ENCODE assay signal across 16 cellular contexts in the genomic region with DNA sequence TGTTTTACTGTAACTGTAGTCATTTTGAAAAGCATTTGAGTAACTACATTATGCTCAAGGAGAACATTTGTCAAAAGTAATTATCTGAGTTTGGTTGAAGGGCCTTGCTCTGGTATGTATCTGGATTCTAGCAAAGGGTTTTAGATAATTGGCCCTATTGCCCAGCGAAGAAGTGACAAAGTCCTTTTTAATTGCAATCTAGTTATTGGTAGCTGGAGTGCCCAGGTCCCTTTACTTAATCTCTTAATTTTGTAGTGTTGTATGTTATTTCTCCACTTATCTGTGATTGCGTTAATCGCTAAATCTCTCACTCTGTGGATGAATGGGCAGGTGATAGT. TPM values are rescaled to one million over a fixed set of nuclear protein-coding genes. Genes with fewer than 3 reads are reported as not detected.
DNase-seq lines count a peak whose midpoint lies in the region; ATAC-seq and TF ChIP-seq lines count a peak whose summit lies in the region.
"Had no signal": no experiment of that assay in that cellular context is flagged by ENCODE, and none has a peak within 500 bp of the region (broad histone marks: within the 10 kb centered on the region; RNA-seq: fewer than 3 reads in every experiment).

No MANE protein-coding gene starts in this region.

- H4K20me1 ChIP-seq in OCI-LY7 (ENCODE audit: insufficient read depth, low read length): no peaks in the 10 kb centered on the region

- peak overlapping the region; percentile 73; the same call in 1 of the 2 replicates for H3K4me3 ChIP-seq in HUES6 (ENCODE audit: low read depth, low read length)
- H3K4me3 ChIP-seq in OCI-LY7 (ENCODE audit: low read depth, low read length, poor library complexity, severe bottlenecking): peak overlapping the region; percentile 81
- peak overlapping the region; percentile 62 to 79 (median 69) for H3K4me3 ChIP-seq in stomach

- TF ChIP-seq CTCF in OCI-LY7 (conservative IDR thresholded peaks at IDR 0.05; ENCODE audit: low read length) (no peak), stomach (IDR thresholded peaks at IDR 0.05) (no peak)

- no peaks in the 10 kb centered on the region; the same call in 1 of the 2 replicates for H3K79me2 ChIP-seq in OCI-LY7 (ENCODE audit: insufficient read depth, low read depth, low read length)

- no peaks in the 10 kb centered on the region for H3K36me3 ChIP-seq in HUES6 (ENCODE audit: control insufficient read depth, insufficient read depth, low read length)
- H3K36me3 ChIP-seq in OCI-LY7 (ENCODE audit: insufficient read depth, low read length): no peaks in the 10 kb centered on the region
- H3K36me3 ChIP-seq in stomach: no peaks in the 10 kb centered on the region
- H3K36me3 ChIP-seq: Peyer's patch had no signal

- H3K9me3 ChIP-seq in HUES6 (ENCODE audit: control insufficient read depth, insufficient read depth, low read depth, low read length) (no peaks in the 10 kb centered on the region), OCI-LY7 (ENCODE audit: low read length) (no peaks in the 10 kb centered on the region), stomach (no peaks in the 10 kb centered on the region)
- H3K9me3 ChIP-seq: Peyer's patch, psoas muscle had no signal

- intact Hi-C loops in OCI-LY7 (cut with micrococcal nuclease; ENCODE audit: unreplicated experiment): loop anchor here (5.0 kb wide), 1 partner anchor 92 kb away; no protein-coding TSS in a partner anchor
- intact Hi-C loops in stomach (cut with DNase I; ENCODE audit: low total_unique reads): no loop called here

- no TSS peak for BruUV-seq in OCI-LY7 (replicated peaks; lab: Mats Ljungman, UMichigan)

- peaks cover 43% of the 10 kb centered on the region for H3K27me3 ChIP-seq in HUES6 (ENCODE audit: control insufficient read depth, insufficient read depth, low read length)
- peaks cover 0 to 13% (median 0%) of the 10 kb centered on the region in 3 donors for H3K27me3 ChIP-seq in stomach
- H3K27me3 ChIP-seq: Peyer's patch had no signal

- DNase-seq in OCI-LY7 (ENCODE audit: low spot score): no peak
- DNase-seq in left kidney (ENCODE audit: low read depth, low spot score): peak; percentile 22
- DNase-seq in stomach: no peak
- DNase-seq in Kasumi-1 (lab: John Stamatoyannopoulos, UW): no peak
- DNase-seq: activated CD4-positive, CD25-positive, alpha-beta regulatory T cell; CD4-positive, CD25-positive, alpha-beta regulatory T cell; KG1; NCI-H2081 treated with DMSO at 0.1 percent for 48 hours; Peyer's patch; psoas muscle; stimulated activated CD4-positive, alpha-beta T cell treated with anti-CD3 and anti-CD28 coated beads, Interleukin-4, amount 100 ng/mL, for 4 hours; T-helper 1 cell had no signal

- H3K4me1 ChIP-seq in HUES6 (ENCODE audit: control insufficient read depth, insufficient read depth, low read length) (peaks cover 14% of the 10 kb centered on the region), OCI-LY7 (ENCODE audit: insufficient read depth, low read length, poor library complexity, severe bottlenecking) (peaks cover 58% of the 10 kb centered on the region), stomach (peaks cover 3 to 46% (median 24%) of the 10 kb centered on the region in 4 donors)
- H3K4me1 ChIP-seq: Peyer's patch, psoas muscle had no signal

- no peak for ATAC-seq in HG02678 (IDR thresholded peaks at IDR 0.05; ENCODE audit: unreplicated experiment)
- ATAC-seq in GM21360 (IDR thresholded peaks at IDR 0.05; ENCODE audit: unreplicated experiment): no peak
- ATAC-seq: psoas muscle; stimulated activated memory B cell treated with anti-CD40 and anti-IgM and Interleukin-4, amounts not matched to agents 10 μg/mL and 1 μg/mL and 100 μg/mL, for 72 hours had no signal

- TF ChIP-seq EP300 in stomach (IDR thresholded peaks at IDR 0.05): no peak

- TF ChIP-seq POLR2A in stomach (IDR thresholded peaks at IDR 0.05): no peak

- H3K9ac ChIP-seq in HUES6 (ENCODE audit: low read length): no peak overlapping the region

- peak overlapping the region; percentile 76 for H3K4me2 ChIP-seq in OCI-LY7 (ENCODE audit: low read length)

- 33 to 47% (median 43%) methylated on average over 3 of the region's 3 CpGs for WGBS in stomach, 5 donors

- no peaks in the 10 kb centered on the region for H3K9me2 ChIP-seq in OCI-LY7 (ENCODE audit: insufficient read depth, low read length)

- H3K27ac ChIP-seq in HUES6 (ENCODE audit: low read depth, low read length) (no peak overlapping the region), OCI-LY7 (ENCODE audit: low read depth, low read length, poor library complexity, severe bottlenecking) (no peak overlapping the region), stomach (peak overlapping the region; percentile 41 to 94 (median 89))
- H3K27ac ChIP-seq: psoas muscle had no signal

- POLR2A ChIA-PET in OCI-LY7 (lab: Charles Lee): no interaction called here

- H2AFZ ChIP-seq in OCI-LY7 (ENCODE audit: low read length): no peak overlapping the region

- CTCF ChIA-PET in OCI-LY7 (lab: Charles Lee; ENCODE audit: unreplicated experiment): no interaction called here

RNA-seq across cellular contexts. Expression of a gene that starts 1.8 kb away (rescaled TPM):
- 1.6 and 2.6 TPM in 2 replicates for total RNA-seq in OCI-LY7 (2014; rRNA removed; shearing (Covaris generic))
- 2.6 and 3.9 TPM in 2 replicates for total RNA-seq in OCI-LY7 (2022)
- total RNA-seq in stomach: 1 to 10 TPM in 4 of 5 donors, not detected in 1; 1.2 to 8.0 (median 6.1) TPM
- under 1 TPM; 0.28 to 0.61 (median 0.31) TPM for polyA plus RNA-seq in stomach
- total RNA-seq: CD4-positive, CD25-positive, alpha-beta regulatory T cell had no signal
- polyA plus RNA-seq: CD4-positive, CD25-positive, alpha-beta regulatory T cell had no signal

Comparison
In these comparisons a context has a peak if more than half of its experiments do, and no peak if none do; other contexts are left out.
1. H3K27ac ChIP-seq: peak in stomach (5 of 5); none in HUES6 (single experiment) and OCI-LY7 (single experiment).
2. Peak in every context shown above with its lines, with median percentiles within 50 percentile points of each other: H3K4me3 ChIP-seq.